8 cellular contexts compared by ENCODE assay signal in the genomic region with DNA sequence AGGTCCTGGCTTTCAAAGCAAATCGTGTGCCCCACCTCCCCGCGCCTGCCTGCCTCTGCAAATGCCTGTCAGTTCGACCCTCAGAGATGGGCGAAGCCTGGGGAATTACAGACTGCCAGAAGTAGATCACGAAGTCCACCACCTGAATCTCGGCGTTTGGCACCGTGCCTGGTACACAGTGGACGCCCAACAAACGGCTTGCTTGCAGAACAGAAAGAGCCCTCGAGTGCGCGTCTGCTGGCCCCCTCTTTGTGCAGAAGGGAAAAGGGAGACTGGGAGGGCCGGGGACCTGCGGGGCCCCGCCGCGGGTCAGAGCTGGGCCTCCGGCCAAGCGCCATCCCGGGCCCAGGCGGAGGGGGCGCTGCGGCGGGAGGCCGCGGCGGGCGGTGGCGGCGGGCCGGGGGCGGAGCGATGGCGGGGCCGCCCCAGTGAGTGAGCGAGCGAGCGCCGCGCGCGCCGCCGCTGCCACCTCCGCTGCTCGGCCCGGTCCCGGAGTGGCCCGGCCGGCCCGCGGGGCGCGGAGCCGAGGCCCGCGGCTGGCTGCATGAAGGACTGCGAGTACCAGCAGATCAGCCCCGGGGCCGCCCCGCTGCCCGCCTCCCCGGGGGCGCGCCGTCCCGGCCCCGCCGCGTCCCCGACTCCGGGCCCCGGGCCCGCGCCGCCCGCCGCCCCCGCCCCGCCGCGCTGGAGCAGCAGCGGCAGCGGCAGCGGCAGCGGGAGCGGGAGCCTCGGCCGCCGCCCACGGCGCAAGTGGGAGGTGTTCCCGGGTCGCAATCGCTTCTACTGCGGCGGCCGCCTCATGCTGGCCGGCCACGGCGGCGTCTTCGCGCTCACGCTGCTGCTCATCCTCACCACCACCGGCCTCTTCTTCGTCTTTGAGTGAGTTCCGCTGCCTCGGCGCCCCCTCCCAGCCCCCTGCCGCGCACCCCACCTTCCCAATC. TPM values are rescaled to one million over a fixed set of nuclear protein-coding genes. Genes with fewer than 3 reads are reported as not detected.
DNase-seq lines count a peak whose midpoint lies in the region; ATAC-seq and TF ChIP-seq lines count a peak whose summit lies in the region.

A gene with protein sequence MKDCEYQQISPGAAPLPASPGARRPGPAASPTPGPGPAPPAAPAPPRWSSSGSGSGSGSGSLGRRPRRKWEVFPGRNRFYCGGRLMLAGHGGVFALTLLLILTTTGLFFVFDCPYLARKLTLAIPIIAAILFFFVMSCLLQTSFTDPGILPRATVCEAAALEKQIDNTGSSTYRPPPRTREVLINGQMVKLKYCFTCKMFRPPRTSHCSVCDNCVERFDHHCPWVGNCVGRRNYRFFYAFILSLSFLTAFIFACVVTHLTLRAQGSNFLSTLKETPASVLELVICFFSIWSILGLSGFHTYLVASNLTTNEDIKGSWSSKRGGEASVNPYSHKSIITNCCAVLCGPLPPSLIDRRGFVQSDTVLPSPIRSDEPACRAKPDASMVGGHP (plus strand): TSS at position 428 of the 941 bp plus-strand sequence. CDS start 117 bp downstream, at position 545.

- peak within 1 kb of the TSS; percentile 76 for H3K4me3 ChIP-seq in Loucy (ENCODE audit: low read length, poor library complexity, severe bottlenecking)
- H3K4me3 ChIP-seq in astrocyte of the cerebellum (ENCODE audit: low read depth, low read length), result peak within 1 kb of the TSS; percentile 56
- peak within 1 kb of the TSS; percentile 63 for H3K4me3 ChIP-seq in retinal pigment epithelial cell (ENCODE audit: low read length)

- TF ChIP-seq CTCF in Loucy (conservative IDR thresholded peaks at IDR 0.05; ENCODE audit: low read length), result peak; percentile 40; the same call in 1 of the 2 replicates
- peak; percentile 50 for TF ChIP-seq CTCF in astrocyte of the cerebellum (IDR thresholded peaks at IDR 0.05; ENCODE audit: low read depth, low read length, missing control alignments)
- peak; percentile 36 for TF ChIP-seq CTCF in retinal pigment epithelial cell (conservative IDR thresholded peaks at IDR 0.05; ENCODE audit: low read depth, low read length)

- intact Hi-C loops in T-helper 2 cell treated with Interferon-gamma antibody and Interleukin-4, amounts not matched to agents 100 ng/mL and 5 ng/mL, for 36 hours (cut with micrococcal nuclease), result no loop called here

- peaks cover 45% of the 10 kb centered on the region for H3K79me2 ChIP-seq in Loucy (ENCODE audit: insufficient read depth, low read length)

- H4K20me1 ChIP-seq in Loucy (ENCODE audit: insufficient read depth, low read length, poor library complexity, severe bottlenecking), result peaks cover 22% of the 10 kb centered on the region

- H3K9ac ChIP-seq in ES-I3 (ENCODE audit: low read depth, low read length) (peak within 1 kb of the TSS; percentile 44), Loucy (ENCODE audit: low read depth, low read length, poor library complexity, severe bottlenecking) (peak within 1 kb of the TSS; percentile 67)

- in situ Hi-C loops in astrocyte of the cerebellum (cut with HindIII; ENCODE audit: low sequenced_read_pairs), result no loop called here

- peak within 1 kb of the TSS; percentile 87 for H2AFZ ChIP-seq in Loucy (ENCODE audit: low read length)

- H3K36me3 ChIP-seq in ES-I3 (ENCODE audit: insufficient read depth, low read length) (no peaks in the 10 kb centered on the region), Loucy (ENCODE audit: insufficient read depth, low read length) (no peaks in the 10 kb centered on the region)

- H3K4me1 ChIP-seq in ES-I3 (ENCODE audit: insufficient read depth, low read length) (no peaks in the 10 kb centered on the region; the same call in 1 of the 2 replicates), Loucy (ENCODE audit: insufficient read depth, low read length, poor library complexity, severe bottlenecking) (peaks cover 43% of the 10 kb centered on the region)

- H3K9me3 ChIP-seq in ES-I3 (ENCODE audit: control insufficient read depth, insufficient read depth, low read length) (no peaks in the 10 kb centered on the region; the same call in 1 of the 2 replicates), Loucy (ENCODE audit: insufficient read depth, low read depth, low read length) (no peaks in the 10 kb centered on the region)

- ATAC-seq in GM21825 (IDR thresholded peaks at IDR 0.05; ENCODE audit: unreplicated experiment), result peak; percentile 77

- H3K9me2 ChIP-seq in Loucy (replicated peaks; ENCODE audit: low read depth, low read length), result no peaks in the 10 kb centered on the region

- peak within 1 kb of the TSS; percentile 78 for H3K4me2 ChIP-seq in Loucy (ENCODE audit: low read depth, low read length, poor library complexity, severe bottlenecking)

- DNase-seq in astrocyte of the cerebellum (ENCODE audit: low read depth) (no peak), hippocampal formation (lab: John Stamatoyannopoulos, UW) (peak; percentile 27 to 32), retinal pigment epithelial cell (ENCODE audit: low read depth) (no peak), GOT3 (lab: John Stamatoyannopoulos, UW) (no peak)

- no peaks in the 10 kb centered on the region for H3F3A ChIP-seq in Loucy (ENCODE audit: low read depth)

- no peaks in the 10 kb centered on the region for H3K27me3 ChIP-seq in Loucy (ENCODE audit: insufficient read depth, low read length, poor library complexity, severe bottlenecking)

RNA-seq across cellular contexts. Expression of the gene that starts here (rescaled TPM):
- 47.1 and 52.5 TPM in 2 replicates for total RNA-seq in T-helper 2 cell treated with Interferon-gamma antibody and Interleukin-4, amounts not matched to agents 100 ng/mL and 5 ng/mL, for 36 hours

Comparison
In these comparisons a context has a peak if more than half of its experiments do, and no peak if none do; other contexts are left out.
1. DNase-seq: peak in hippocampal formation (2 of 2); none in astrocyte of the cerebellum (single experiment), retinal pigment epithelial cell (single experiment) and GOT3 (single experiment).
2. Peak in every context shown above with its lines, with median percentiles within 50 percentile points of each other: H3K4me3 ChIP-seq and CTCF ChIP-seq.